8 cellular contexts compared by ENCODE assay signal in genomic region chr6:56902551-56903464, GRCh38. TPM values are rescaled to one million over a fixed set of nuclear protein-coding genes. Genes with fewer than 3 reads are reported as not detected.
DNase-seq lines count a peak whose midpoint lies in the region; ATAC-seq, FAIRE-seq and TF ChIP-seq lines count a peak whose summit lies in the region.

No MANE protein-coding gene starts in this region.

- intact Hi-C loops in breast epithelium (cut with DNase I; ENCODE audit: low total_unique reads): loop anchor here (5.0 kb wide), 1 partner anchor 414 kb away; the partner anchor contains the start of gene PRIM2

- TF ChIP-seq CTCF in GM12875 (IDR thresholded peaks at IDR 0.05; ENCODE audit: borderline replicate concordance, insufficient read depth, low read depth, low read length) (peak; percentile 45; the same call in 1 of the 2 replicates), breast epithelium (IDR thresholded peaks at IDR 0.05) (peak in 2 of 3 donors; percentile 18 to 29)

- no peaks in the 10 kb centered on the region for H3K36me3 ChIP-seq in breast epithelium

- H3K4me1 ChIP-seq in breast epithelium: no peaks in the 10 kb centered on the region

- no peaks in the 10 kb centered on the region for H3K27me3 ChIP-seq in breast epithelium

- H3K4me3 ChIP-seq in GM12875 (ENCODE audit: low read depth, low read length) (no peak overlapping the region), breast epithelium (peak overlapping the region in 1 of 3 donors; percentile 29)

- FAIRE-seq in urothelium cell line (lab: Jason Lieb, UNC): no peak

- no peak overlapping the region for H3K27ac ChIP-seq in breast epithelium

- peak; percentile 45 for DNase-seq in AG08396 (ENCODE audit: low spot score)
- DNase-seq in NCI-H446 treated with DMSO at 0.1 percent for 48 hours (lab: John Stamatoyannopoulos, UW): peak; percentile 55
- no peak for DNase-seq in breast epithelium (ENCODE audit: low spot score in 2 of 2)
- DNase-seq in left kidney (ENCODE audit: low read depth, low spot score): peak; percentile 52
- peak; percentile 44 for DNase-seq in urothelium cell line (ENCODE audit: low spot score)
- no peak for DNase-seq in NK-92 (lab: John Stamatoyannopoulos, UW; ENCODE audit: unreplicated experiment)

- no peak for ATAC-seq in HG02884 (IDR thresholded peaks at IDR 0.05; ENCODE audit: unreplicated experiment)

- no peaks in the 10 kb centered on the region for H3K9me3 ChIP-seq in breast epithelium

- no peak for TF ChIP-seq POLR2A in breast epithelium (IDR thresholded peaks at IDR 0.05)

RNA-seq across cellular contexts. Expression of gene BEND6, which starts 52.1 kb away (rescaled TPM):
- 1 to 10 TPM in 1 of 3 donors, under 1 TPM in 2; 0.33 to 1.0 (median 0.80) TPM for total RNA-seq in breast epithelium

Comparison
In these comparisons a context has a peak if more than half of its experiments do, and no peak if none do; other contexts are left out.
1. DNase-seq: peak in AG08396 (single experiment), NCI-H446 treated with DMSO at 0.1 percent for 48 hours (single experiment), left kidney (single experiment) and urothelium cell line (single experiment); none in breast epithelium (0 of 2) and NK-92 (single experiment).